ENCODE assay signal across 8 cellular contexts in genomic region chr12:54749191-54749818, GRCh38.
A peak's percentile ranks its signal among the peaks of the same experiment; 100 is the strongest.
DNase-seq lines count a peak whose midpoint lies in the region; ATAC-seq lines count a peak whose summit lies in the region.

No MANE protein-coding gene starts in this region.

- H3K36me3 ChIP-seq in mesendoderm (ENCODE audit: control insufficient read depth, insufficient read depth, low read length), result no peaks in the 10 kb centered on the region

- no peak overlapping the region for H2BK120ac ChIP-seq in mesendoderm (ENCODE audit: low read depth, low read length)

- no peaks in the 10 kb centered on the region for H3K79me2 ChIP-seq in mesendoderm (ENCODE audit: control insufficient read depth, insufficient read depth, low read length)

- no peaks in the 10 kb centered on the region for H3K79me1 ChIP-seq in mesendoderm (ENCODE audit: low read length)

- H3K27ac ChIP-seq in mesendoderm (ENCODE audit: low read depth, low read length), result no peak overlapping the region

- H3K27me3 ChIP-seq in mesendoderm (ENCODE audit: insufficient read depth, low read length, poor library complexity), result no peaks in the 10 kb centered on the region

- H4K8ac ChIP-seq in mesendoderm (ENCODE audit: low read depth, low read length), result no peak overlapping the region

- no peak overlapping the region for H3K4me3 ChIP-seq in mesendoderm (ENCODE audit: low read length)

- H3K4ac ChIP-seq in mesendoderm (ENCODE audit: low read depth, low read length), result no peak overlapping the region

- H3K4me2 ChIP-seq in mesendoderm (ENCODE audit: low read length), result no peak overlapping the region

- no peak overlapping the region for H3K23ac ChIP-seq in mesendoderm (ENCODE audit: low read length)

- no peak overlapping the region for H2AK5ac ChIP-seq in mesendoderm (ENCODE audit: low read length)

- no peak overlapping the region for H3K56ac ChIP-seq in mesendoderm (ENCODE audit: low read length)

- H3K18ac ChIP-seq in mesendoderm (ENCODE audit: low read length), result no peak overlapping the region

- ATAC-seq in GM21360 (IDR thresholded peaks at IDR 0.05; ENCODE audit: unreplicated experiment), result peak; percentile 71
- ATAC-seq in GM19324 (IDR thresholded peaks at IDR 0.05; ENCODE audit: low FRiP score, unreplicated experiment), result no peak

- no CpG with 5 or more reads among the region's 5 CpGs for WGBS in mesendoderm (ENCODE audit: extremely low coverage, insufficient coverage, low lambda C conversion rate)

- H2BK15ac ChIP-seq in mesendoderm (replicated peaks; ENCODE audit: low read depth), result no peak overlapping the region

- no peak overlapping the region for H2BK5ac ChIP-seq in mesendoderm (ENCODE audit: low read length)

- no peak overlapping the region for H3K9ac ChIP-seq in mesendoderm (ENCODE audit: low read length)

- H3K4me1 ChIP-seq in mesendoderm (ENCODE audit: control insufficient read depth, low read depth, low read length), result no peaks in the 10 kb centered on the region

- no peak overlapping the region for H4K5ac ChIP-seq in mesendoderm (ENCODE audit: low read length)

- DNase-seq in NCI-H446 (lab: John Stamatoyannopoulos, UW) (peak; percentile 37 to 66), NCI-H446 treated with DMSO at 0.1 percent for 48 hours (lab: John Stamatoyannopoulos, UW) (no peak), LoVo (ENCODE audit: low spot score) (peak; percentile 72), T-helper 1 cell (peak in 4 of 5 donors; percentile 15 to 52 (median 34)), dedifferentiated amniotic fluid mesenchymal stem cell (ENCODE audit: extremely low spot score) (peak; percentile 39), mesendoderm (peak; percentile 47)
